ENCODE assay signal across 27 cellular contexts in the genomic region with DNA sequence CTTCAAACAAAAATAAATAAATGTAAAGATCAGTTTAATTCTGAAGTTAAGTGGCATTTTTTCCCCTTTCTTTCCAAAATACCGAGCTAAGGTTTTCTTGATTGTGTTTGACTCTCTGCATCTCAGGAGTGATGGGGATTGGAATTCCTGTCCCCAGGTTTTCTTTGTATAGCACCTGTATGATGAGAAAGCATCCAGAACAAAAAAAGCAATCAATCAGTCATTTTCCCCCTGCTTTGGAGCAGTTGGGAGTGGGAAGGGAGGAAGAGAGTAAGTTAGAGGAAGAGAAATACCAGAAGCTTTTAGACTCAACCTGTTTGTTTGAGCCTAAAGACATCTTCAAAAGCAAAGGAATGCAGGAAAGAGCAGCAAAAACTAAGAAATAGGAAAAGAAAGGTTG.
"Had no signal": no experiment of that assay in that cellular context is flagged by ENCODE, and none has a peak within 500 bp of the region (broad histone marks: within the 10 kb centered on the region; RNA-seq: fewer than 3 reads in every experiment).

No MANE protein-coding gene starts in this region.

- H3K4me3 ChIP-seq: left lung, mucosa of descending colon, right atrium auricular region, smooth muscle cell, suprapubic skin, transverse colon, upper lobe of right lung, uterus had no signal

- H3K36me3 ChIP-seq: left lung, right atrium auricular region, suprapubic skin, transverse colon, upper lobe of right lung, uterus had no signal

- ATAC-seq: left cardiac atrium; left lung; mucosa of descending colon; natural killer cell treated with Interleukin-12 subunit alpha and Interleukin-12 subunit beta and Interleukin-15 and Interleukin-18, amount 100 ng/mL, for 72 hours; sciatic nerve; stimulated activated naive CD8-positive, alpha-beta T cell treated with anti-CD3 and anti-CD28 coated beads, Interleukin-15, amount 100 ng/mL, for 72 hours; upper lobe of right lung had no signal

- H3K4me2 ChIP-seq: smooth muscle cell had no signal

- H3K27ac Mint-ChIP-seq: mesothelial cell of epicardium; natural killer cell treated with Interleukin-12 subunit alpha and Interleukin-12 subunit beta and Interleukin-15 and Interleukin-18, amount 100 ng/mL, for 72 hours; progenitor cell of endocrine pancreas; stimulated activated naive CD8-positive, alpha-beta T cell treated with anti-CD3 and anti-CD28 coated beads, Interleukin-15, amount 100 ng/mL, for 72 hours had no signal

- H3K9me3 Mint-ChIP-seq: mesothelial cell of epicardium; naive B cell; natural killer cell treated with Interleukin-12 subunit alpha and Interleukin-12 subunit beta and Interleukin-15 and Interleukin-18, amount 100 ng/mL, for 72 hours; neural crest cell; stimulated activated naive CD8-positive, alpha-beta T cell treated with anti-CD3 and anti-CD28 coated beads, Interleukin-15, amount 100 ng/mL, for 72 hours had no signal

- H3K27ac ChIP-seq: left lung, parathyroid adenoma, right atrium auricular region, suprapubic skin, transverse colon, upper lobe of right lung, uterus had no signal

- FAIRE-seq: frontal cortex had no signal

- H3K27me3 Mint-ChIP-seq: naive B cell; natural killer cell treated with Interleukin-12 subunit alpha and Interleukin-12 subunit beta and Interleukin-15 and Interleukin-18, amount 100 ng/mL, for 72 hours; progenitor cell of endocrine pancreas; stimulated activated naive CD8-positive, alpha-beta T cell treated with anti-CD3 and anti-CD28 coated beads, Interleukin-15, amount 100 ng/mL, for 72 hours had no signal

- H3K9me3 ChIP-seq: left lung, mucosa of descending colon, right atrium auricular region, suprapubic skin, transverse colon, upper lobe of right lung, uterus had no signal

- H3K4me1 Mint-ChIP-seq: naive B cell; neural crest cell; stimulated activated naive CD8-positive, alpha-beta T cell treated with anti-CD3 and anti-CD28 coated beads, Interleukin-15, amount 100 ng/mL, for 72 hours had no signal

- H3K4me3 Mint-ChIP-seq: mesothelial cell of epicardium; naive B cell; natural killer cell treated with Interleukin-12 subunit alpha and Interleukin-12 subunit beta and Interleukin-15 and Interleukin-18, amount 100 ng/mL, for 72 hours; neural crest cell; stimulated activated naive CD8-positive, alpha-beta T cell treated with anti-CD3 and anti-CD28 coated beads, Interleukin-15, amount 100 ng/mL, for 72 hours had no signal

- H3K27me3 ChIP-seq: left lung, right atrium auricular region, suprapubic skin, transverse colon, upper lobe of right lung, uterus had no signal

- DNase-seq: cortex of kidney; effector CD4-positive, alpha-beta T cell; hypothalamus; left cardiac atrium; left lung; mesenchymal stem cell; mucosa of descending colon; naive B cell; stimulated activated CD4-positive, alpha-beta T cell treated with anti-CD3 and anti-CD28 coated beads, Interleukin-12 subunit alpha, Interleukin-12 subunit beta, amount 100 ng/mL, for 4 hours; stimulated activated CD4-positive, alpha-beta T cell treated with anti-CD3 and anti-CD28 coated beads, Interleukin-1b, Interleukin-23, amount 100 ng/mL, for 48 hours; stimulated activated CD4-positive, alpha-beta T cell treated with anti-CD3 and anti-CD28 coated beads, Interleukin-4, amount 100 ng/mL, for 1 hour; stimulated activated CD8-positive, alpha-beta memory T cell treated with anti-CD3 and anti-CD28 coated beads, Interleukin-4, amount 100 ng/mL, for 48 hours; stimulated activated naive CD4-positive, alpha-beta T cell; stimulated activated naive CD8-positive, alpha-beta T cell treated with anti-CD3 and anti-CD28 coated beads, Interleukin-15, amount 100 ng/mL, for 72 hours; transverse colon; upper lobe of right lung; uterus had no signal

- H3K4me1 ChIP-seq: left lung, parathyroid adenoma, right atrium auricular region, suprapubic skin, transverse colon, upper lobe of right lung, uterus had no signal

- H3K9ac ChIP-seq: parathyroid adenoma had no signal

- H2AFZ ChIP-seq: parathyroid adenoma had no signal

- H3K79me2 ChIP-seq: parathyroid adenoma had no signal
